3 cellular contexts compared by ENCODE assay signal in genomic region chr4:1023241-1023640, GRCh38.
"Had no signal": no experiment of that assay in that cellular context is flagged by ENCODE, and none has a peak within 500 bp of the region (broad histone marks: within the 10 kb centered on the region; RNA-seq: fewer than 3 reads in every experiment).

No MANE protein-coding gene starts in this region.

- DNase-seq: GDM1, GF-D8 had no signal

- ATAC-seq: GM12878 had no signal

- H3K4me3 ChIP-seq: GM12878 had no signal
